21 cellular contexts compared by ENCODE assay signal in genomic region chr6:132534546-132534945, GRCh38. TPM values are rescaled to one million over a fixed set of nuclear protein-coding genes. Genes with fewer than 3 reads are reported as not detected.
"Had no signal": no experiment of that assay in that cellular context is flagged by ENCODE, and none has a peak within 500 bp of the region (broad histone marks: within the 10 kb centered on the region; RNA-seq: fewer than 3 reads in every experiment).

No MANE protein-coding gene starts in this region.

RNA-seq across cellular contexts. Expression of gene TAAR9, which starts 3.5 kb away (rescaled TPM):
- total RNA-seq: activated naive CD4-positive, alpha-beta T cell treated with anti-CD3 and anti-CD28 coated beads for 36 hours; activated naive CD4-positive, alpha-beta T cell treated with anti-CD3 and anti-CD28 coated beads, Interleukin-2, amount 50 U/mL, for 72 hours; activated naive CD8-positive, alpha-beta T cell treated with anti-CD3 and anti-CD28 coated beads for 36 hours; activated naive CD8-positive, alpha-beta T cell treated with anti-CD3 and anti-CD28 coated beads, Interleukin-2, amount 10 ng/mL, durations not matched to agents 7 days and 5 days; activated T-cell treated with anti-CD3 and anti-CD28 coated beads, Interleukin-2, amount 50 U/mL, for 4 hours; activated T-cell treated with anti-CD3 and anti-CD28 coated beads, Interleukin-2, amount 50 U/mL, for 72 hours; activated T-helper 1 cell treated with anti-CD3 and anti-CD28 coated beads, Interleukin-12 subunit alpha, Interleukin-12 subunit beta, Interleukin-2, Interleukin-4 antibody, amounts not matched to agents 30 ng/mL and 10 ng/mL and 1 ng/mL, durations not matched to agents 14 hours and 24 hours and 36 hours; activated T-helper 17 cell treated with anti-CD3 and anti-CD28 coated beads, Interleukin-2, amount 50 U/mL, for 72 hours; activated T-helper 2 cell treated with anti-CD3 and anti-CD28 coated beads, Interferon-gamma antibody, Interleukin-2, Interleukin-4, amounts not matched to agents 10 μg/mL and 5 μg/mL and 100 μg/mL, durations not matched to agents 14 hours and 24 hours and 36 hours; adrenal gland; aorta; ascending aorta; astrocyte; body of pancreas; breast epithelium; bronchial epithelial cell; cardiac muscle cell; cardiac septum; cerebellum; chondrocyte had no signal
- polyA plus RNA-seq: adipose tissue, adrenal gland, aorta, cardiac muscle cell had no signal

RNA-seq across cellular contexts. Expression of gene TAAR8, which starts 17.9 kb away (rescaled TPM):
- total RNA-seq: activated naive CD4-positive, alpha-beta T cell treated with anti-CD3 and anti-CD28 coated beads for 36 hours; activated naive CD4-positive, alpha-beta T cell treated with anti-CD3 and anti-CD28 coated beads, Interleukin-2, amount 50 U/mL, for 72 hours; activated naive CD8-positive, alpha-beta T cell treated with anti-CD3 and anti-CD28 coated beads for 36 hours; activated naive CD8-positive, alpha-beta T cell treated with anti-CD3 and anti-CD28 coated beads, Interleukin-2, amount 10 ng/mL, durations not matched to agents 7 days and 5 days; activated T-cell treated with anti-CD3 and anti-CD28 coated beads, Interleukin-2, amount 50 U/mL, for 4 hours; activated T-cell treated with anti-CD3 and anti-CD28 coated beads, Interleukin-2, amount 50 U/mL, for 72 hours; activated T-helper 1 cell treated with anti-CD3 and anti-CD28 coated beads, Interleukin-12 subunit alpha, Interleukin-12 subunit beta, Interleukin-2, Interleukin-4 antibody, amounts not matched to agents 30 ng/mL and 10 ng/mL and 1 ng/mL, durations not matched to agents 14 hours and 24 hours and 36 hours; activated T-helper 17 cell treated with anti-CD3 and anti-CD28 coated beads, Interleukin-2, amount 50 U/mL, for 72 hours; activated T-helper 2 cell treated with anti-CD3 and anti-CD28 coated beads, Interferon-gamma antibody, Interleukin-2, Interleukin-4, amounts not matched to agents 10 μg/mL and 5 μg/mL and 100 μg/mL, durations not matched to agents 14 hours and 24 hours and 36 hours; adrenal gland; aorta; ascending aorta; astrocyte; body of pancreas; breast epithelium; bronchial epithelial cell; cardiac muscle cell; cardiac septum; cerebellum; chondrocyte had no signal
- polyA plus RNA-seq: adipose tissue, adrenal gland, aorta, cardiac muscle cell had no signal

RNA-seq across cellular contexts. Expression of gene TAAR6, which starts 35.6 kb away (rescaled TPM):
- total RNA-seq: activated naive CD4-positive, alpha-beta T cell treated with anti-CD3 and anti-CD28 coated beads for 36 hours; activated naive CD4-positive, alpha-beta T cell treated with anti-CD3 and anti-CD28 coated beads, Interleukin-2, amount 50 U/mL, for 72 hours; activated naive CD8-positive, alpha-beta T cell treated with anti-CD3 and anti-CD28 coated beads for 36 hours; activated naive CD8-positive, alpha-beta T cell treated with anti-CD3 and anti-CD28 coated beads, Interleukin-2, amount 10 ng/mL, durations not matched to agents 7 days and 5 days; activated T-cell treated with anti-CD3 and anti-CD28 coated beads, Interleukin-2, amount 50 U/mL, for 4 hours; activated T-cell treated with anti-CD3 and anti-CD28 coated beads, Interleukin-2, amount 50 U/mL, for 72 hours; activated T-helper 1 cell treated with anti-CD3 and anti-CD28 coated beads, Interleukin-12 subunit alpha, Interleukin-12 subunit beta, Interleukin-2, Interleukin-4 antibody, amounts not matched to agents 30 ng/mL and 10 ng/mL and 1 ng/mL, durations not matched to agents 14 hours and 24 hours and 36 hours; activated T-helper 17 cell treated with anti-CD3 and anti-CD28 coated beads, Interleukin-2, amount 50 U/mL, for 72 hours; activated T-helper 2 cell treated with anti-CD3 and anti-CD28 coated beads, Interferon-gamma antibody, Interleukin-2, Interleukin-4, amounts not matched to agents 10 μg/mL and 5 μg/mL and 100 μg/mL, durations not matched to agents 14 hours and 24 hours and 36 hours; adrenal gland; aorta; ascending aorta; astrocyte; body of pancreas; breast epithelium; bronchial epithelial cell; cardiac muscle cell; cardiac septum; cerebellum; chondrocyte had no signal
- polyA plus RNA-seq: adipose tissue, adrenal gland, aorta, cardiac muscle cell had no signal

RNA-seq across cellular contexts. Expression of gene TAAR5, which starts 55.0 kb away (rescaled TPM):
- total RNA-seq: activated naive CD4-positive, alpha-beta T cell treated with anti-CD3 and anti-CD28 coated beads for 36 hours; activated naive CD4-positive, alpha-beta T cell treated with anti-CD3 and anti-CD28 coated beads, Interleukin-2, amount 50 U/mL, for 72 hours; activated naive CD8-positive, alpha-beta T cell treated with anti-CD3 and anti-CD28 coated beads for 36 hours; activated naive CD8-positive, alpha-beta T cell treated with anti-CD3 and anti-CD28 coated beads, Interleukin-2, amount 10 ng/mL, durations not matched to agents 7 days and 5 days; activated T-cell treated with anti-CD3 and anti-CD28 coated beads, Interleukin-2, amount 50 U/mL, for 4 hours; activated T-cell treated with anti-CD3 and anti-CD28 coated beads, Interleukin-2, amount 50 U/mL, for 72 hours; activated T-helper 1 cell treated with anti-CD3 and anti-CD28 coated beads, Interleukin-12 subunit alpha, Interleukin-12 subunit beta, Interleukin-2, Interleukin-4 antibody, amounts not matched to agents 30 ng/mL and 10 ng/mL and 1 ng/mL, durations not matched to agents 14 hours and 24 hours and 36 hours; activated T-helper 17 cell treated with anti-CD3 and anti-CD28 coated beads, Interleukin-2, amount 50 U/mL, for 72 hours; activated T-helper 2 cell treated with anti-CD3 and anti-CD28 coated beads, Interferon-gamma antibody, Interleukin-2, Interleukin-4, amounts not matched to agents 10 μg/mL and 5 μg/mL and 100 μg/mL, durations not matched to agents 14 hours and 24 hours and 36 hours; adrenal gland; aorta; ascending aorta; astrocyte; body of pancreas; breast epithelium; bronchial epithelial cell; cardiac muscle cell; cardiac septum; cerebellum; chondrocyte had no signal
- polyA plus RNA-seq: adipose tissue, adrenal gland, aorta, cardiac muscle cell had no signal
